Comparison of ENCODE assay signal across 20 cellular contexts in the genomic region with DNA sequence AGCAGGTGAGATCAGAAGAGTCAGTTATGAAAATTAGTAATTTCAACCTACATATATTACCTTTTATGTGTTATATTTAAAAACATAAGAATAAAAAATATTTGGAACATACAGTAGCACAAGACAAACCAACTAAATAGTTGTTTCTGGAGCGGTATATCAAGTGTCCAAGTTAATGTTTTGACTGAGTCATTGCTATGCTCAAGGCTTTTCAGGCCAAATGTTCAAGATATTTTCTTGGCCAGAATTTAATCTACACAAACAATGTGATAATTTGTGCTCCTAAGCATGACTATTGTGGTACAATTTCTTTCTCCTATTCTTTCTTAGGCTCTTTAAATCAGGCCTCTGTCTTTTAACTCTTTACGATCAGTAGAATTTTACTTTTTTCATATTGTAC.
"Had no signal": no experiment of that assay in that cellular context is flagged by ENCODE, and none has a peak within 500 bp of the region (broad histone marks: within the 10 kb centered on the region; RNA-seq: fewer than 3 reads in every experiment).

No MANE protein-coding gene starts in this region.

- H3K9me3 ChIP-seq: adrenal gland, right lobe of liver, thyroid gland, upper lobe of right lung had no signal

- DNase-seq: activated CD4-positive, alpha-beta T cell treated with anti-CD3 and anti-CD28 coated beads for 1 hour; activated CD4-positive, alpha-beta T cell treated with anti-CD3 and anti-CD28 coated beads, Interleukin-2, amount 50 U/mL, for 1 hour; activated CD8-positive, alpha-beta T cell treated with anti-CD3 and anti-CD28 coated beads, Interleukin-2, amount 10 ng/mL, durations not matched to agents 7 days and 5 days; activated gamma-delta T cell; adrenal gland; effector memory CD8-positive, alpha-beta T cell; glutamatergic neuron; immature natural killer cell; left ventricle myocardium inferior; naive thymus-derived CD8-positive, alpha-beta T cell; posterior cingulate gyrus; right lobe of liver; spleen; stimulated activated CD4-positive, alpha-beta T cell treated with anti-CD3 and anti-CD28 coated beads, Interleukin-4, amount 100 ng/mL, for 1 hour; stimulated activated naive CD4-positive, alpha-beta T cell treated with Interleukin-2 at 50 U/mL for 16 hours; T-helper 1 cell; thyroid gland; upper lobe of right lung had no signal

- H3K27ac ChIP-seq: adrenal gland, hepatocyte, left ventricle myocardium inferior, neural progenitor cell, right lobe of liver, spleen, thyroid gland, upper lobe of right lung had no signal

- H3K9ac ChIP-seq: neural progenitor cell had no signal

- H2AFZ ChIP-seq: hepatocyte, neural progenitor cell had no signal

- H3K4me2 ChIP-seq: hepatocyte, neural progenitor cell had no signal

- H3K27me3 ChIP-seq: adrenal gland, hepatocyte, neural progenitor cell, right lobe of liver, spleen, thyroid gland, upper lobe of right lung had no signal

- H3K79me2 ChIP-seq: hepatocyte had no signal

- H3K4me1 ChIP-seq: adrenal gland, left ventricle myocardium inferior, neural progenitor cell, right lobe of liver, spleen, upper lobe of right lung had no signal

- H3K36me3 ChIP-seq: adrenal gland, left ventricle myocardium inferior, neural progenitor cell, right lobe of liver, spleen, thyroid gland, upper lobe of right lung had no signal

- H3K4me3 ChIP-seq: adrenal gland, hepatocyte, left ventricle myocardium inferior, neural progenitor cell, right lobe of liver, spleen, thyroid gland, upper lobe of right lung had no signal
